8 cellular contexts compared by ENCODE assay signal in the genomic region with DNA sequence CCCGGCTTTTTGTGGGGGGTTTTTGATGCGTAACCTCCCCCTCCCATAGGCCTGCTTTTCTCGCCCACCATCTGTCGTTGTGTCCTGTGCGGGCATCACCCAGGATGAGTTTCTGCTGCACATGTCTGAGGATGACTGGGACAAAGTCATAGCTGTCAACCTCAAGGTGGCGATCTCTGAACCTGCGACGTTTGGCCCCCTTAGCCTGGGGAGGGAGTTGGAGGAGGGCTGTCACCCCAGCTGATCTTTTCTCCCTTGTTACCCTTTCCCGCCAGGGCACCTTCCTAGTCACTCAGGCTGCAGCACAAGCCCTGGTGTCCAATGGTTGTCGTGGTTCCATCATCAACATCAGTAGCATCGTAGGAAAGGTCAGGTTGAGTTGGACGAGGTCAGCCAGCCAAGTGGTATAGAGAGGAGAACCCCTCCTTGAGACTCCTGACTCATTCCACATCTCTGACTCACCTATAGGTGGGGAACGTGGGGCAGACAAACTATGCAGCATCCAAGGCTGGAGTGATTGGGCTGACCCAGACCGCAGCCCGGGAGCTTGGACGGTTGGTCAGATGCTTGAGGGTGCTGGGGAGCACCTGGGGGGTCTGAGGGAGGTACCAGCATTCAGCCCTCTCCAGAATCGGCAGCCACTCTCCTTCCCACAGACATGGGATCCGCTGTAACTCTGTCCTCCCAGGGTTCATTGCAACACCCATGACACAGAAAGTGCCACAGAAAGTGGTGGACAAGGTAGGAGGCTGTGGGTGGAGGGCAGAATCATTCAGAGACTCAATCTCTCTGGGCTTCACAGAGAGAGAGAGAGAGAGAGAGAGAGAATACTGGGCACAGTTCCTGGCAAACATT. TPM values are rescaled to one million over a fixed set of nuclear protein-coding genes. Genes with fewer than 3 reads are reported as not detected.
DNase-seq lines count a peak whose midpoint lies in the region; ATAC-seq, FAIRE-seq and TF ChIP-seq lines count a peak whose summit lies in the region.

No MANE protein-coding gene starts in this region.

- peak overlapping the region; percentile 88 for H3K9ac ChIP-seq in keratinocyte (ENCODE audit: control insufficient read depth, extremely low read depth, insufficient read depth, low read length)

- dilution Hi-C loops in keratinocyte (cut with MboI; ENCODE audit: extremely low pct_ligation_motif_present, low sequenced_read_pairs), result no loop called here

- H3K36me3 Mint-ChIP-seq in activated naive CD8-positive, alpha-beta T cell, result peaks cover 8% of the 10 kb centered on the region

- H3K27me3 Mint-ChIP-seq in activated naive CD8-positive, alpha-beta T cell, result no peaks in the 10 kb centered on the region

- H3K36me3 ChIP-seq in keratinocyte (ENCODE audit: control insufficient read depth in 2 of 2, extremely low read depth in 1 of 2, insufficient read depth in 2 of 2, low read length in 2 of 2) (peaks cover 20 to 35% of the 10 kb centered on the region in 2 experiments), stomach (peaks cover 17 to 35% (median 33%) of the 10 kb centered on the region in 4 donors)

- ATAC-seq in HG02884 (IDR thresholded peaks at IDR 0.05; ENCODE audit: unreplicated experiment) (no peak), GM18867 (IDR thresholded peaks at IDR 0.05; ENCODE audit: unreplicated experiment) (no peak)

- H3K9me3 ChIP-seq in keratinocyte (ENCODE audit: control insufficient read depth, low read depth, low read length) (no peaks in the 10 kb centered on the region), stomach (no peaks in the 10 kb centered on the region)

- TF ChIP-seq CTCF in keratinocyte (optimal IDR thresholded peaks at IDR 0.05 in 1 of 3, IDR thresholded peaks at IDR 0.05 in 1 of 3, conservative IDR thresholded peaks at IDR 0.05 in 1 of 3; ENCODE audit: extremely low read depth in 1 of 3, insufficient read depth in 2 of 3, low read length in 3 of 3) (peak in 2 of 3 experiments; percentile 8 to 9), stomach (IDR thresholded peaks at IDR 0.05) (no peak)

- WGBS in stomach, 5 donors, result 28 to 40% (median 37%) methylated on average over 18 of the region's 18 CpGs

- H3K4me3 ChIP-seq in keratinocyte (ENCODE audit: control insufficient read depth in 2 of 3, extremely low read depth in 1 of 3, insufficient read depth in 2 of 3, low read depth in 1 of 3, low read length in 3 of 3) (peak overlapping the region; percentile 74 to 80 (median 79)), stomach (peak overlapping the region; percentile 59 to 83 (median 72))

- H3K4me3 Mint-ChIP-seq in activated naive CD8-positive, alpha-beta T cell, result peak overlapping the region; percentile 99

- peak overlapping the region; percentile 97 for H3K27ac Mint-ChIP-seq in activated naive CD8-positive, alpha-beta T cell

- H3K27me3 ChIP-seq in keratinocyte (ENCODE audit: control insufficient read depth, extremely low read depth, insufficient read depth, low read length), result no peaks in the 10 kb centered on the region
- no peaks in the 10 kb centered on the region for H3K27me3 ChIP-seq in stomach

- peak; percentile 29 for FAIRE-seq in keratinocyte (lab: Jason Lieb, UNC)

- peak overlapping the region; percentile 98 for H3K4me2 ChIP-seq in keratinocyte (ENCODE audit: control insufficient read depth, extremely low read depth, insufficient read depth, low read depth, low read length)

- no peaks in the 10 kb centered on the region for H3K9me3 Mint-ChIP-seq in activated naive CD8-positive, alpha-beta T cell (ENCODE audit: low read depth)

- H3K27ac ChIP-seq in keratinocyte (ENCODE audit: control insufficient read depth, insufficient read depth, low read length) (peak overlapping the region; percentile 88), stomach (peak overlapping the region; percentile 81 to 86 (median 83))

- intact Hi-C loops in stomach (cut with DNase I; ENCODE audit: low total_unique reads), result no loop called here

- no peaks in the 10 kb centered on the region for H4K20me1 ChIP-seq in keratinocyte (ENCODE audit: control insufficient read depth, extremely low read depth, insufficient read depth, low read length)

- peaks cover 45% of the 10 kb centered on the region for H3K4me1 ChIP-seq in keratinocyte (ENCODE audit: control insufficient read depth, extremely low read depth, insufficient read depth, low read length)
- peaks cover 43 to 75% (median 65%) of the 10 kb centered on the region in 4 donors for H3K4me1 ChIP-seq in stomach

- H3K4me1 Mint-ChIP-seq in activated naive CD8-positive, alpha-beta T cell (ENCODE audit: low read depth), result peaks cover 62% of the 10 kb centered on the region

- no peak for TF ChIP-seq EP300 in stomach (IDR thresholded peaks at IDR 0.05)

- no peak for TF ChIP-seq POLR2A in stomach (IDR thresholded peaks at IDR 0.05)

- peaks cover 30% of the 10 kb centered on the region for H3K79me2 ChIP-seq in keratinocyte (ENCODE audit: control insufficient read depth, insufficient read depth, low read length)

- H3K9me1 ChIP-seq in keratinocyte (ENCODE audit: control insufficient read depth, extremely low read depth, insufficient read depth, low read length), result peaks cover 5% of the 10 kb centered on the region

- H2AFZ ChIP-seq in keratinocyte (ENCODE audit: control insufficient read depth, low read length), result no peak overlapping the region

- DNase-seq in EH (ENCODE audit: low read depth) (peak; percentile 63), Kasumi-1 (lab: John Stamatoyannopoulos, UW) (peak; percentile 16 to 35), keratinocyte (ENCODE audit: low read depth, low spot score) (peak; percentile 76), stomach (no peak), OCI-M2 (lab: John Stamatoyannopoulos, UW; ENCODE audit: unreplicated experiment) (no peak)

RNA-seq across cellular contexts. Expression of a gene that starts 0.9 kb away (rescaled TPM):
- polyA plus RNA-seq in keratinocyte (18.6 to 22.1 TPM (median 20.7 TPM) in 3 replicates), stomach (10 to 100 TPM; 21.5 to 29.9 (median 24.5) TPM)
- 5.3 TPM for polyA plus RNA-seq in keratinocyte (2011; ENCODE audit: low read depth)
- polyA plus RNA-seq in keratinocyte (2011; cell fraction: cytosol; rRNA removed), result 13.2 and 24.1 TPM in 2 replicates
- 13.4 and 14.7 TPM in 2 replicates for polyA plus RNA-seq in keratinocyte (2011; cell fraction: nucleus; rRNA removed)
- polyA plus RNA-seq in keratinocyte (2012; ENCODE audit: low replicate concordance), result 13.9 and 18.3 TPM in 2 replicates
- 8.5 to 13.3 TPM (median 12.3 TPM) in 3 replicates for polyA minus RNA-seq in keratinocyte
- 12.5 TPM for polyA minus RNA-seq in keratinocyte (2011; cell fraction: cytosol; rRNA and poly(A)+ RNA removed)
- polyA minus RNA-seq in keratinocyte (2011; cell fraction: nucleus; rRNA and poly(A)+ RNA removed), result 2.0 and 3.7 TPM in 2 replicates
- total RNA-seq in stomach, result 10 to 100 TPM in 2 of 5 donors, 1 to 10 TPM in 2, not detected in 1; 8.0 to 24.8 (median 14.5) TPM

RNA-seq across cellular contexts. Expression of a gene that starts 2.9 kb away (rescaled TPM):
- polyA plus RNA-seq in keratinocyte (20.3 to 28.3 TPM (median 23.0 TPM) in 3 replicates), stomach (10 to 100 TPM; 35.1 to 45.4 (median 37.4) TPM)
- 5.3 TPM for polyA plus RNA-seq in keratinocyte (2011; ENCODE audit: low read depth)
- polyA plus RNA-seq in keratinocyte (2011; cell fraction: cytosol; rRNA removed), result 15.0 and 20.2 TPM in 2 replicates
- polyA plus RNA-seq in keratinocyte (2011; cell fraction: nucleus; rRNA removed), result 34.1 and 40.8 TPM in 2 replicates
- 22.6 and 32.8 TPM in 2 replicates for polyA plus RNA-seq in keratinocyte (2012; ENCODE audit: low replicate concordance)
- polyA minus RNA-seq in keratinocyte, result 12.8 to 30.2 TPM (median 20.1 TPM) in 3 replicates
- polyA minus RNA-seq in keratinocyte (2011; cell fraction: cytosol; rRNA and poly(A)+ RNA removed), result 16.5 TPM
- 5.1 and 5.7 TPM in 2 replicates for polyA minus RNA-seq in keratinocyte (2011; cell fraction: nucleus; rRNA and poly(A)+ RNA removed)
- 100 to 1,000 TPM in 1 of 5 donors, 10 to 100 TPM in 4; 14.3 to 140 (median 20.7) TPM for total RNA-seq in stomach

RNA-seq across cellular contexts. Expression of a gene that starts 4.7 kb away (rescaled TPM):
- polyA plus RNA-seq in keratinocyte, result 47.6 to 68.6 TPM (median 54.0 TPM) in 3 replicates
- 23.5 TPM for polyA plus RNA-seq in keratinocyte (2011; ENCODE audit: low read depth)
- 28.0 and 32.5 TPM in 2 replicates for polyA plus RNA-seq in keratinocyte (2011; cell fraction: cytosol; rRNA removed)
- 126 and 135 TPM in 2 replicates for polyA plus RNA-seq in keratinocyte (2011; cell fraction: nucleus; rRNA removed)
- 48.9 and 98.3 TPM in 2 replicates for polyA plus RNA-seq in keratinocyte (2012; ENCODE audit: low replicate concordance)
- 36.1 to 86.7 TPM (median 50.6 TPM) in 3 replicates for polyA minus RNA-seq in keratinocyte
- 17.3 TPM for polyA minus RNA-seq in keratinocyte (2011; cell fraction: cytosol; rRNA and poly(A)+ RNA removed)
- polyA minus RNA-seq in keratinocyte (2011; cell fraction: nucleus; rRNA and poly(A)+ RNA removed), result 40.8 and 62.0 TPM in 2 replicates
- total RNA-seq in stomach, result 100 to 1,000 TPM in 1 of 5 donors, 10 to 100 TPM in 3, 1 to 10 TPM in 1; 9.3 to 119 (median 75.8) TPM
- 10 to 100 TPM; 33.6 to 59.8 (median 54.5) TPM for polyA plus RNA-seq in stomach

RNA-seq across cellular contexts. Expression of a gene that starts 4.9 kb away (rescaled TPM):
- polyA plus RNA-seq in keratinocyte, result 23.2 to 32.4 TPM (median 25.7 TPM) in 3 replicates
- polyA plus RNA-seq in keratinocyte (2011; ENCODE audit: low read depth), result 4.9 TPM
- 14.6 and 15.3 TPM in 2 replicates for polyA plus RNA-seq in keratinocyte (2011; cell fraction: cytosol; rRNA removed)
- polyA plus RNA-seq in keratinocyte (2011; cell fraction: nucleus; rRNA removed), result 62.1 and 65.8 TPM in 2 replicates
- polyA plus RNA-seq in keratinocyte (2012; ENCODE audit: low replicate concordance), result 22.3 and 24.5 TPM in 2 replicates
- 30.8 to 33.3 TPM (median 32.9 TPM) in 3 replicates for polyA minus RNA-seq in keratinocyte
- polyA minus RNA-seq in keratinocyte (2011; cell fraction: cytosol; rRNA and poly(A)+ RNA removed), result 16.5 TPM
- 17.1 and 19.2 TPM in 2 replicates for polyA minus RNA-seq in keratinocyte (2011; cell fraction: nucleus; rRNA and poly(A)+ RNA removed)
- 10 to 100 TPM in 3 of 5 donors, 1 to 10 TPM in 2; 2.9 to 50.4 (median 10.7) TPM for total RNA-seq in stomach
- polyA plus RNA-seq in stomach, result 10 to 100 TPM; 15.9 to 32.7 (median 17.3) TPM

RNA-seq across cellular contexts. Expression of a gene that starts 13.1 kb away (rescaled TPM):
- polyA plus RNA-seq in keratinocyte (0.06 to 0.18 TPM (median 0.08 TPM) in 3 replicates), stomach (under 1 TPM in 2 of 3 donors, not detected in 1; 0.19 to 0.88 TPM)
- 0.15 TPM for polyA plus RNA-seq in keratinocyte (2011; ENCODE audit: low read depth)
- polyA plus RNA-seq in keratinocyte (2011; cell fraction: cytosol; rRNA removed), result 0.04 and 0.05 TPM in 2 replicates
- 0.83 and 0.93 TPM in 2 replicates for polyA plus RNA-seq in keratinocyte (2011; cell fraction: nucleus; rRNA removed)
- polyA plus RNA-seq in keratinocyte (2012; ENCODE audit: low replicate concordance), result 0.09 and 0.38 TPM in 2 replicates
- 0.29 TPM in 1 of 3 replicates, not detected in the others for polyA minus RNA-seq in keratinocyte
- not detected for polyA minus RNA-seq in keratinocyte (2011; cell fraction: cytosol; rRNA and poly(A)+ RNA removed)
- 0.63 TPM in 1 of 2 replicates, not detected in the other for polyA minus RNA-seq in keratinocyte (2011; cell fraction: nucleus; rRNA and poly(A)+ RNA removed)
- total RNA-seq in stomach, result 1 to 10 TPM in 1 of 5 donors, under 1 TPM in 2, not detected in 2; under 0.01 to 1.5 (median 0.87) TPM

Comparison
In these comparisons a context has a peak if more than half of its experiments do, and no peak if none do; other contexts are left out.
1. DNase-seq: peak in EH (single experiment), Kasumi-1 (2 of 2) and keratinocyte (single experiment); none in stomach (single experiment) and OCI-M2 (single experiment).
2. CTCF ChIP-seq: peak in keratinocyte (2 of 3); none in stomach (0 of 7).